Comparison of ENCODE assay signal across 8 cellular contexts in genomic region chr4:2262944-2263250, GRCh38. TPM values are rescaled to one million over a fixed set of nuclear protein-coding genes. Genes with fewer than 3 reads are reported as not detected.
DNase-seq lines count a peak whose midpoint lies in the region; TF ChIP-seq lines count a peak whose summit lies in the region.

No MANE protein-coding gene starts in this region.

- peaks cover 6% of the 10 kb centered on the region for H3K4me1 Mint-ChIP-seq in nephron

- H3K79me2 ChIP-seq in MM.1S (ENCODE audit: low read length) = peaks cover 23% of the 10 kb centered on the region

- peaks cover under 1% of the 10 kb centered on the region; the same call in 1 of the 2 replicates for H3K36me3 ChIP-seq in BJ (ENCODE audit: control insufficient read depth, insufficient read depth, low read length)
- H3K36me3 ChIP-seq in MM.1S (replicated peaks; ENCODE audit: insufficient read depth, low read length) = no peaks in the 10 kb centered on the region

- peak overlapping the region; percentile 78 to 82 (median 79) for H3K4me3 Mint-ChIP-seq in nephron

- POLR2A ChIA-PET in BJ (lab: Charles Lee) = no interaction called here

- no peak for DNase-seq in BJ (ENCODE audit: low read depth)
- no peak for DNase-seq in MM.1S
- no peak for DNase-seq in dorsolateral prefrontal cortex
- no peak for DNase-seq in NCI-H1092 treated with DMSO at 0.1 percent for 48 hours (lab: John Stamatoyannopoulos, UW)
- no peak for DNase-seq in GDM1 (lab: John Stamatoyannopoulos, UW)
- DNase-seq in stimulated activated CD4-positive, alpha-beta T cell treated with anti-CD3 and anti-CD28 coated beads, Interleukin-2, amount 100 ng/mL, for 48 hours = no peak
- no peak for DNase-seq in NOMO-1 treated with DMSO at 0.1 percent for 48 hours (lab: John Stamatoyannopoulos, UW; ENCODE audit: unreplicated experiment)

- peak overlapping the region; percentile 96 for H2AFZ ChIP-seq in MM.1S (ENCODE audit: low read length)

- H3K9ac ChIP-seq in MM.1S (ENCODE audit: low read length) = peak overlapping the region; percentile 89

- H3K36me3 Mint-ChIP-seq in nephron (ENCODE audit: low read depth) = no peaks in the 10 kb centered on the region

- no peak for TF ChIP-seq CTCF in BJ (IDR thresholded peaks at IDR 0.05; ENCODE audit: insufficient read depth, low read depth, low read length)
- TF ChIP-seq CTCF in MM.1S (IDR thresholded peaks at IDR 0.05; ENCODE audit: low read length) = no peak
- TF ChIP-seq CTCF in dorsolateral prefrontal cortex (IDR thresholded peaks at IDR 0.05 in 54 of 56, conservative IDR thresholded peaks at IDR 0.05 in 2 of 56; ENCODE audit: low read depth in 1 of 56, partially characterized antibody in 56 of 56) = no peak
- no peak for TF ChIP-seq CTCF in nephron (IDR thresholded peaks at IDR 0.05; ENCODE audit: unreplicated experiment in 3 of 3)

- H3K27me3 ChIP-seq in BJ (ENCODE audit: control insufficient read depth, insufficient read depth, low read length) = no peaks in the 10 kb centered on the region
- H3K27me3 ChIP-seq in MM.1S (replicated peaks; ENCODE audit: insufficient read depth, low read length) = no peaks in the 10 kb centered on the region
- H3K27me3 ChIP-seq in dorsolateral prefrontal cortex = no peaks in the 10 kb centered on the region

- H3K9me2 ChIP-seq in MM.1S (replicated peaks; ENCODE audit: insufficient read depth, low read length) = no peaks in the 10 kb centered on the region

- H3K27me3 Mint-ChIP-seq in nephron (ENCODE audit: low read depth) = no peaks in the 10 kb centered on the region

- H4K20me1 ChIP-seq in MM.1S (ENCODE audit: insufficient read depth, low read length) = no peaks in the 10 kb centered on the region

- peak overlapping the region; percentile 62 for H3K4me3 ChIP-seq in BJ (ENCODE audit: low read depth, low read length)
- H3K4me3 ChIP-seq in MM.1S (ENCODE audit: low read length) = peak overlapping the region; percentile 74
- peak overlapping the region; percentile 53 to 98 (median 83) for H3K4me3 ChIP-seq in dorsolateral prefrontal cortex

- H3K27ac Mint-ChIP-seq in nephron = peak overlapping the region in 2 of 3 experiments; percentile 62 to 85

- H3F3A ChIP-seq in MM.1S (ENCODE audit: insufficient read depth, low read length) = peaks cover 17% of the 10 kb centered on the region

- H3K9me3 Mint-ChIP-seq in nephron = no peaks in the 10 kb centered on the region

- intact Hi-C loops in dorsolateral prefrontal cortex (cut with DNase I) = loop anchor here (1.0 to 10.0 kb wide), 5 partner anchors 21 to 256 kb away; partner anchors contain the start of genes CFAP99 (in 1 of the 2), HAUS3 (in 1 of the 2), NELFA (in 1 of the 2) and POLN (in 1 of the 2)

- peaks cover 25% of the 10 kb centered on the region for H3K4me1 ChIP-seq in MM.1S (ENCODE audit: low read length)

- no peaks in the 10 kb centered on the region for H3K9me3 ChIP-seq in MM.1S (replicated peaks; ENCODE audit: insufficient read depth, low read length)

- CTCF ChIA-PET in BJ (lab: Yijun Ruan, JAX) = no interaction called here

- H3K27ac ChIP-seq in MM.1S (ENCODE audit: low read length) (peak overlapping the region; percentile 62; the same call in 1 of the 2 replicates), dorsolateral prefrontal cortex (peak overlapping the region in 58 of 59 donors; percentile 73 to 99 (median 93))

- H3K4me2 ChIP-seq in MM.1S (ENCODE audit: low read depth, low read length) = peak overlapping the region; percentile 99

RNA-seq across cellular contexts. Expression of gene MXD4, which starts 1.0 kb away (rescaled TPM):
- polyA plus RNA-seq in BJ (2011; rRNA removed) = 37.5 and 58.3 TPM in 2 replicates
- 31.3 and 39.2 TPM in 2 replicates for polyA minus RNA-seq in BJ (2011; rRNA and poly(A)+ RNA removed)
- 100 to 1,000 TPM in 7 of 120 experiments, 10 to 100 TPM in 113; 40.2 to 134 (median 61.9) TPM for total RNA-seq in dorsolateral prefrontal cortex

RNA-seq across cellular contexts. Expression of gene HAUS3, which starts 21.0 kb away (rescaled TPM):
- 1.9 and 4.0 TPM in 2 replicates for polyA plus RNA-seq in BJ (2011; rRNA removed)
- 1.5 and 2.1 TPM in 2 replicates for polyA minus RNA-seq in BJ (2011; rRNA and poly(A)+ RNA removed)
- total RNA-seq in dorsolateral prefrontal cortex = 10 to 100 TPM; 13.0 to 29.2 (median 19.3) TPM

RNA-seq across cellular contexts. Expression of gene POLN, which starts 21.0 kb away (rescaled TPM):
- polyA plus RNA-seq in BJ (2011; rRNA removed) = 0.91 and 1.5 TPM in 2 replicates
- 0.62 and 0.90 TPM in 2 replicates for polyA minus RNA-seq in BJ (2011; rRNA and poly(A)+ RNA removed)
- total RNA-seq in dorsolateral prefrontal cortex = 10 to 100 TPM in 118 of 120 experiments, 1 to 10 TPM in 2; 9.4 to 50.0 (median 23.7) TPM
